1 cellular context compared by ENCODE assay signal in genomic region chr16:4936991-4937781, GRCh38.
A peak's percentile ranks its signal among the peaks of the same experiment; 100 is the strongest.
TF ChIP-seq lines count a peak whose summit lies in the region.

Gene PPL, minus strand, starts transcription at chr16:4937148. Its CDS starts 103 bp downstream, at chr16:4937045.

TF ChIP-seq in HepG2, 621 proteins besides CTCF, POLR2A, EP300 and RAD21 (continued from another document and continues in another):
- TF ChIP-seq ZBTB40 (IDR thresholded peaks at IDR 0.05) (no peak), ZBTB40 (CRISPR knock-in tag; IDR thresholded peaks at IDR 0.05) (no peak; the same call in 1 of the 2 replicates), ZNF713 (CRISPR knock-in tag; IDR thresholded peaks at IDR 0.05) (peak; percentile 88; the same call in 1 of the 2 replicates), ARNTL (CRISPR knock-in tag; IDR thresholded peaks at IDR 0.05) (no peak; the same call in 1 of the 2 replicates), GATAD1 (CRISPR knock-in tag; IDR thresholded peaks at IDR 0.05) (peak; percentile 35; the same call in 1 of the 2 replicates), TCF7L2 (IDR thresholded peaks at IDR 0.05; ENCODE audit: low read depth, low read length) (no peak), NFE2L1 (CRISPR knock-in tag; IDR thresholded peaks at IDR 0.05; ENCODE audit: borderline replicate concordance) (no peak), REXO4 (CRISPR knock-in tag; IDR thresholded peaks at IDR 0.05; ENCODE audit: borderline replicate concordance) (no peak), ZNF691 (CRISPR knock-in tag; IDR thresholded peaks at IDR 0.05; ENCODE audit: borderline replicate concordance, low read depth) (peak; percentile 53; the same call in 1 of the 2 replicates), NFYC (CRISPR knock-in tag; IDR thresholded peaks at IDR 0.05) (0 out of 2 replicates have a peak, but pooled peaks have one; percentile 12), ZNF782 (CRISPR knock-in tag; IDR thresholded peaks at IDR 0.05; ENCODE audit: borderline replicate concordance) (peak; percentile 78; the same call in 1 of the 2 replicates), ZNF841 (CRISPR knock-in tag; IDR thresholded peaks at IDR 0.05; ENCODE audit: borderline replicate concordance) (no peak), ZNF414 (CRISPR knock-in tag; IDR thresholded peaks at IDR 0.05) (no peak; the same call in 1 of the 2 replicates), ZNF333 (CRISPR knock-in tag; IDR thresholded peaks at IDR 0.05; ENCODE audit: borderline replicate concordance) (no peak), ZNF280B (CRISPR knock-in tag; IDR thresholded peaks at IDR 0.05; ENCODE audit: borderline replicate concordance) (peak; percentile 59), HMGXB4 (CRISPR knock-in tag; IDR thresholded peaks at IDR 0.05; ENCODE audit: borderline replicate concordance in 1 of 2, low read depth in 1 of 2) (peak; percentile 13 to 28; a peak in 2 of 4 replicates), KLF13 (CRISPR knock-in tag; IDR thresholded peaks at IDR 0.05) (no peak), FOXP4 (CRISPR knock-in tag; IDR thresholded peaks at IDR 0.05) (peak; percentile 17; the same call in 1 of the 2 replicates), MXD4 (CRISPR knock-in tag; IDR thresholded peaks at IDR 0.05) (peak; percentile 53; the same call in 1 of the 2 replicates), STAT6 (CRISPR knock-in tag; IDR thresholded peaks at IDR 0.05; ENCODE audit: borderline replicate concordance) (no peak), ZNF501 (CRISPR knock-in tag; IDR thresholded peaks at IDR 0.05) (peak; percentile 54; the same call in 1 of the 2 replicates), CENPBD1 (CRISPR knock-in tag; IDR thresholded peaks at IDR 0.05; ENCODE audit: borderline replicate concordance, low read depth) (no peak; the same call in 1 of the 2 replicates), JUND (CRISPR knock-in tag; IDR thresholded peaks at IDR 0.05) (peak; percentile 14; the same call in 1 of the 2 replicates), ARNT (IDR thresholded peaks at IDR 0.05) (no peak), ZSCAN12 (CRISPR knock-in tag; IDR thresholded peaks at IDR 0.05) (0 out of 2 replicates have a peak, but pooled peaks have one; percentile 21), SALL1 (CRISPR knock-in tag; IDR thresholded peaks at IDR 0.05) (peak; percentile 73), LBX2 (CRISPR knock-in tag; IDR thresholded peaks at IDR 0.05; ENCODE audit: borderline replicate concordance) (no peak), MXD1 (CRISPR knock-in tag; IDR thresholded peaks at IDR 0.05) (peak; percentile 34; the same call in 1 of the 2 replicates), ZBTB7B (CRISPR knock-in tag; IDR thresholded peaks at IDR 0.05) (peak; percentile 50; the same call in 1 of the 2 replicates), NR2F1 (CRISPR knock-in tag; IDR thresholded peaks at IDR 0.05) (no peak; a peak in 1 of 4 replicates), MAX (IDR thresholded peaks at IDR 0.05) (peak; percentile 63; the same call in 1 of the 2 replicates), MEIS1 (CRISPR knock-in tag; IDR thresholded peaks at IDR 0.05; ENCODE audit: borderline replicate concordance) (peak; percentile 90; the same call in 1 of the 2 replicates), ZNF18 (CRISPR knock-in tag; IDR thresholded peaks at IDR 0.05; ENCODE audit: insufficient replicate concordance) (no peak)
